ENCODE assay signal across 8 cellular contexts in the genomic region with DNA sequence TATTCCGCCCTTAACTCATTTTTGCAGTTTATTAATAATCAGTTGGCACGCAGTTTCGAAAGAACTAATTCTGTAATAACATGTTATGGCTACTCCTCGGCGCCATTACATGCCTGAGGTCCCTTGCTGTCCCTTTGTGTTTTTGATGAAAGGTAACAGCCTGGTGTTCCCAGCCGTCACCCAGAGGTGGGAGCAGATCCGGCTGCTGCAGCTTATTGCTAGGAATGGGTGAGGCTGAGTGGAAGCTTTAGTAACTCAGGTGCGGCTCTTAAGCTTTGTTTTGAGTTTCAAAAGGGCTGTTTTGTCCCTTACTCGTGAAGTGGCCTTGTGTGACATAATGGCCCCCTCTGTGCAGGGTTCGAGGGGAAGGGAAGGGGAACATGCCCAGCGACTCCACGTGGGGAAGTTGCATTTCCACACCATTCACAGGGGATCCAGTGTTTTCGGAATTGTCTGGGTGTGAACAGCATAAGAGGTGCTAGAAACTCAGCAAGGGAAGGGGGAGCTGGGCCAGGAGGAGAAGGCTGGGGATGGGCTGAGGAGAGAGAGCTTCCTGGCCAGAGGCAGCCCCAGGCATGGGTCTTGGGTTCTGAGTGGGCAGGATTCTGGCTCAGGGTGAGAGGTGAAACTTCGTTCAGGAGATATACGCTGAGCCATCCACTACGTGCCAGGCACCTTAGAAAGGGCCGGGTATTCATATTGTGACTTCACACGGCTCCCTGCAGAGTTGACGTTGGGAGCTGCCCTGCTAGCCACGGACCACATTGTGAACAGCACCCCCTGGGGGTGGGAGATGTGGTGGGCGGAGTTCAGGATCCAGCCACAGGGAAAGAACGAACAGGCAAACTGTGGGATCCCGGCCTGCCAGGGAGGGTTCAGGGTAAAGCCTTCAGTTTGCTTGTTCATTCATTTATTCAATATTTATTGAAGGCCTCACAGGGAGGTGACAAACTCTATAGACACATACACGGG.
DNase-seq lines count a peak whose midpoint lies in the region; ATAC-seq lines count a peak whose summit lies in the region.

No MANE protein-coding gene starts in this region.

- ATAC-seq in GM21515 (IDR thresholded peaks at IDR 0.05; ENCODE audit: unreplicated experiment) (no peak), HG03108 (IDR thresholded peaks at IDR 0.05; ENCODE audit: unreplicated experiment) (no peak)

- DNase-seq in activated CD4-positive, alpha-beta T cell treated with anti-CD3 and anti-CD28 coated beads for 48 hours = peak; percentile 49
- DNase-seq in activated CD4-positive, alpha-beta T cell treated with anti-CD3 and anti-CD28 coated beads for 1 hour = no peak
- DNase-seq in NOMO-1 treated with dmso at 0.1 percent for 144 hours (lab: John Stamatoyannopoulos, UW; ENCODE audit: unreplicated experiment) (peak; percentile 6), dermis blood vessel endothelial cell (peak; percentile 80), midbrain (lab: John Stamatoyannopoulos, UW) (peak; percentile 34)
- DNase-seq in activated CD8-positive, alpha-beta memory T cell treated with anti-CD3 and anti-CD28 coated beads, Interleukin-2, amount 50 U/mL, for 48 hours = no peak

Comparison
In these comparisons a context has a peak if more than half of its experiments do, and no peak if none do; other contexts are left out.
1. DNase-seq: peak in activated CD4-positive, alpha-beta T cell treated with anti-CD3 and anti-CD28 coated beads for 48 hours (single experiment), NOMO-1 treated with dmso at 0.1 percent for 144 hours (single experiment), dermis blood vessel endothelial cell (single experiment) and midbrain (single experiment); none in activated CD4-positive, alpha-beta T cell treated with anti-CD3 and anti-CD28 coated beads for 1 hour (single experiment) and activated CD8-positive, alpha-beta memory T cell treated with anti-CD3 and anti-CD28 coated beads, Interleukin-2, amount 50 U/mL, for 48 hours (single experiment).